In the genomic region with DNA sequence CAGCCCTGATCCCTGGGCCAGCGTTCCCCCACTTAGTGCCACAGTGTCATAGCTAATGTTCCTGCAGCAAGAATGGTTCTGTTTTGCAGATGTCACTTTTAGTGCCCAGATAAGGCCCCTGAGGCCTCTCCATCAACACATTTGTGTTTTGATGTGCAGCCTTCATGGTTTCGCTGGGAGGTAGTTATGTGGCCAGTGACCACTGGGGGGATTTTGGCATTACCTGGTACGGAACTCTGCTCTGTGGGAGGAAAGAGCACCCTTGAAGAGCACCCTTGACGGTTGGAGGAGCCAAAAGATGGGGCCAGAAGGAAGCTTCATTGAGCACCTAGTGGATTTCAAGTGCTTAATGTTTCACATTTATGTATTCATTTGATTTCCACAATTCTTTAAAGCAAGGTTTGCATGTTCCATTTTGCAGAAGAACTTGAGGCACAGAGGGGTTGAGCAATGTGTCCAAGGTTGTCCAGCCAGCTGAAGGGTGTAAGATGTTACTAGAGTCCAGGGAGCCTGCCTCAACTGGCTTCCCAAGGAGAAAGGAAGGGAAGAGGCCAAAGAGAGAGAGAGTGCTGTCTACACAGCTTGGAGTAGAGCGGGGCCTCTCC, we compare ENCODE assay signal across 22 cellular contexts. TPM values are rescaled to one million over a fixed set of nuclear protein-coding genes. Genes with fewer than 3 reads are reported as not detected.
"Had no signal": no experiment of that assay in that cellular context is flagged by ENCODE, and none has a peak within 500 bp of the region (broad histone marks: within the 10 kb centered on the region; RNA-seq: fewer than 3 reads in every experiment).

No MANE protein-coding gene starts in this region.

- H3K4me1 Mint-ChIP-seq: activated CD4-positive, alpha-beta T cell treated with anti-CD3 and anti-CD28 coated beads, Interleukin-2, amount 10 ng/mL, durations not matched to agents 24 days and 14 days; activated naive CD8-positive, alpha-beta T cell treated with anti-CD3 and anti-CD28 coated beads, Interleukin-2, amount 10 ng/mL, durations not matched to agents 7 days and 5 days; brain; central memory CD8-positive, alpha-beta T cell; mesothelial cell of epicardium; neural crest cell had no signal

- H3K27me3 Mint-ChIP-seq: brain had no signal

- H3K27me3 ChIP-seq: pancreas, sigmoid colon had no signal

- ATAC-seq: activated CD8-positive, alpha-beta T cell treated with anti-CD3 and anti-CD28 coated beads, Interleukin-2, amount 10 ng/mL, durations not matched to agents 7 days and 5 days; activated T-cell treated with anti-CD3 and anti-CD28 coated beads, Interleukin-2, amount 50 U/mL, for 72 hours; heart left ventricle; left cardiac atrium; lower lobe of right lung; pancreas; upper lobe of right lung had no signal

- DNase-seq: activated CD4-positive, alpha-beta T cell treated with anti-CD3 and anti-CD28 coated beads, Interleukin-2, amount 10 ng/mL, durations not matched to agents 24 days and 14 days; activated CD8-positive, alpha-beta memory T cell treated with anti-CD3 and anti-CD28 coated beads, Interleukin-2, amount 50 U/mL, for 48 hours; activated CD8-positive, alpha-beta T cell treated with anti-CD3 and anti-CD28 coated beads, Interleukin-2, amount 10 ng/mL, durations not matched to agents 7 days and 5 days; activated naive CD8-positive, alpha-beta T cell treated with anti-CD3 and anti-CD28 coated beads, Interleukin-2, amount 10 ng/mL, durations not matched to agents 7 days and 5 days; activated T-cell treated with anti-CD3 and anti-CD28 coated beads, Interleukin-2, amount 50 U/mL, for 72 hours; heart left ventricle; left cardiac atrium; lower lobe of right lung; pancreas; sigmoid colon; stimulated activated CD4-positive, alpha-beta T cell treated with anti-CD3 and anti-CD28 coated beads, Interleukin-12 subunit alpha, Interleukin-12 subunit beta, amount 100 ng/mL, for 4 hours; stimulated activated CD4-positive, alpha-beta T cell treated with anti-CD3 and anti-CD28 coated beads, Interleukin-2, amount 100 ng/mL, for 24 hours; upper lobe of right lung had no signal

- H3K36me3 Mint-ChIP-seq: activated naive CD8-positive, alpha-beta T cell treated with anti-CD3 and anti-CD28 coated beads, Interleukin-2, amount 10 ng/mL, durations not matched to agents 7 days and 5 days; brain; mesothelial cell of epicardium had no signal

- H3K9me3 Mint-ChIP-seq: activated CD4-positive, alpha-beta T cell treated with anti-CD3 and anti-CD28 coated beads, Interleukin-2, amount 10 ng/mL, durations not matched to agents 24 days and 14 days; activated naive CD8-positive, alpha-beta T cell treated with anti-CD3 and anti-CD28 coated beads, Interleukin-2, amount 10 ng/mL, durations not matched to agents 7 days and 5 days had no signal

- H3K4me3 Mint-ChIP-seq: activated CD4-positive, alpha-beta T cell treated with anti-CD3 and anti-CD28 coated beads, Interleukin-2, amount 10 ng/mL, durations not matched to agents 24 days and 14 days; activated CD8-positive, alpha-beta T cell treated with anti-CD3 and anti-CD28 coated beads, Interleukin-2, amount 10 ng/mL, durations not matched to agents 7 days and 5 days; activated naive CD8-positive, alpha-beta T cell treated with anti-CD3 and anti-CD28 coated beads, Interleukin-2, amount 10 ng/mL, durations not matched to agents 7 days and 5 days; activated T-cell treated with anti-CD3 and anti-CD28 coated beads, Interleukin-2, amount 50 U/mL, for 72 hours; brain; central memory CD8-positive, alpha-beta T cell; mesothelial cell of epicardium; neural crest cell had no signal

- H3K4me1 ChIP-seq: heart left ventricle, lower lobe of right lung, pancreas, sigmoid colon, upper lobe of right lung had no signal

- H3K36me3 ChIP-seq: heart left ventricle, lower lobe of right lung, pancreas, sigmoid colon, thoracic aorta, upper lobe of right lung had no signal

- H3K4me3 ChIP-seq: coronary artery, heart left ventricle, lower lobe of right lung, pancreas, sigmoid colon, thoracic aorta, upper lobe of right lung had no signal

- H3K27ac Mint-ChIP-seq: activated CD4-positive, alpha-beta T cell treated with anti-CD3 and anti-CD28 coated beads, Interleukin-2, amount 10 ng/mL, durations not matched to agents 24 days and 14 days; activated CD8-positive, alpha-beta T cell treated with anti-CD3 and anti-CD28 coated beads, Interleukin-2, amount 10 ng/mL, durations not matched to agents 7 days and 5 days; activated naive CD8-positive, alpha-beta T cell treated with anti-CD3 and anti-CD28 coated beads, Interleukin-2, amount 10 ng/mL, durations not matched to agents 7 days and 5 days; activated T-cell treated with anti-CD3 and anti-CD28 coated beads, Interleukin-2, amount 50 U/mL, for 72 hours; brain; mesothelial cell of epicardium had no signal

- H3K27ac ChIP-seq: coronary artery, heart left ventricle, lower lobe of right lung, pancreas, sigmoid colon, thoracic aorta, upper lobe of right lung had no signal

- H3K9me3 ChIP-seq: heart left ventricle, lower lobe of right lung, pancreas, sigmoid colon, thoracic aorta, upper lobe of right lung had no signal

RNA-seq across cellular contexts. Expression of a gene that starts 13.0 kb away (rescaled TPM):
- total RNA-seq: activated CD4-positive, alpha-beta T cell treated with anti-CD3 and anti-CD28 coated beads, Interleukin-2, amount 10 ng/mL, durations not matched to agents 24 days and 14 days; activated CD8-positive, alpha-beta T cell treated with anti-CD3 and anti-CD28 coated beads, Interleukin-2, amount 10 ng/mL, durations not matched to agents 7 days and 5 days; activated naive CD8-positive, alpha-beta T cell treated with anti-CD3 and anti-CD28 coated beads, Interleukin-2, amount 10 ng/mL, durations not matched to agents 7 days and 5 days; activated T-cell treated with anti-CD3 and anti-CD28 coated beads, Interleukin-2, amount 50 U/mL, for 72 hours; frontal cortex; heart left ventricle; left cardiac atrium; lower lobe of right lung; mesothelial cell of epicardium; myocyte; neural crest cell; pancreas; sigmoid colon; T-helper 1 cell treated with Interleukin-12 subunit alpha and Interleukin-12 subunit beta and Interleukin-4 antibody, amounts not matched to agents 30 ng/mL and 1 ng/mL, for 36 hours; thoracic aorta; upper lobe of right lung had no signal
- polyA plus RNA-seq: heart left ventricle, pancreas had no signal

RNA-seq across cellular contexts. Expression of a gene that starts 36.4 kb away (rescaled TPM):
- total RNA-seq: activated CD4-positive, alpha-beta T cell treated with anti-CD3 and anti-CD28 coated beads, Interleukin-2, amount 10 ng/mL, durations not matched to agents 24 days and 14 days; activated CD8-positive, alpha-beta T cell treated with anti-CD3 and anti-CD28 coated beads, Interleukin-2, amount 10 ng/mL, durations not matched to agents 7 days and 5 days; activated naive CD8-positive, alpha-beta T cell treated with anti-CD3 and anti-CD28 coated beads, Interleukin-2, amount 10 ng/mL, durations not matched to agents 7 days and 5 days; activated T-cell treated with anti-CD3 and anti-CD28 coated beads, Interleukin-2, amount 50 U/mL, for 72 hours; frontal cortex; heart left ventricle; left cardiac atrium; lower lobe of right lung; mesothelial cell of epicardium; myocyte; neural crest cell; pancreas; sigmoid colon; T-helper 1 cell treated with Interleukin-12 subunit alpha and Interleukin-12 subunit beta and Interleukin-4 antibody, amounts not matched to agents 30 ng/mL and 1 ng/mL, for 36 hours; upper lobe of right lung had no signal
- polyA plus RNA-seq: heart left ventricle, pancreas had no signal

RNA-seq across cellular contexts. Expression of a gene that starts 51.2 kb away (rescaled TPM):
- total RNA-seq: activated CD8-positive, alpha-beta T cell treated with anti-CD3 and anti-CD28 coated beads, Interleukin-2, amount 10 ng/mL, durations not matched to agents 7 days and 5 days; myocyte; neural crest cell had no signal
